Comparison of ENCODE assay signal across 8 cellular contexts in genomic region chr5:180670586-180671359, GRCh38. TPM values are rescaled to one million over a fixed set of nuclear protein-coding genes. Genes with fewer than 3 reads are reported as not detected.
DNase-seq lines count a peak whose midpoint lies in the region; ATAC-seq, FAIRE-seq and TF ChIP-seq lines count a peak whose summit lies in the region.

No MANE protein-coding gene starts in this region.

- peak; percentile 67 for TF ChIP-seq CTCF in Loucy (conservative IDR thresholded peaks at IDR 0.05; ENCODE audit: low read length)
- peak; percentile 78 for TF ChIP-seq CTCF in bronchial epithelial cell (IDR thresholded peaks at IDR 0.05; ENCODE audit: insufficient read depth, low read length, severe bottlenecking)
- TF ChIP-seq CTCF in HepG2 (CRISPR knock-in tag; IDR thresholded peaks at IDR 0.05), result peak; percentile 83

- H3K4me3 ChIP-seq in Loucy (ENCODE audit: low read length, poor library complexity, severe bottlenecking) (no peak overlapping the region), bronchial epithelial cell (ENCODE audit: low read depth, low read length) (no peak overlapping the region), HepG2 (replicated peaks in 1 of 3; ENCODE audit: insufficient read depth in 1 of 3, low read depth in 2 of 3, low read length in 3 of 3) (no peak overlapping the region)

- H3K36me3 ChIP-seq in Loucy (ENCODE audit: insufficient read depth, low read length) (no peaks in the 10 kb centered on the region), bronchial epithelial cell (ENCODE audit: control insufficient read depth, insufficient read depth, low read length) (no peaks in the 10 kb centered on the region), HepG2 (replicated peaks in 1 of 2; ENCODE audit: control insufficient read depth in 1 of 2, insufficient read depth in 2 of 2, low read length in 2 of 2) (no peaks in the 10 kb centered on the region)

- DNase-seq in G401 (ENCODE audit: low spot score) (peak; percentile 68), T-helper 2 cell (peak in 3 of 5 experiments; percentile 18 to 65 (median 19)), bronchial epithelial cell (ENCODE audit: low read depth) (peak; percentile 54), HepG2 (ENCODE audit: low spot score) (peak; percentile 19), GM19240 (ENCODE audit: insufficient read length, low spot score) (no peak)
- DNase-seq in stimulated activated CD8-positive, alpha-beta memory T cell treated with anti-CD3 and anti-CD28 coated beads, Interleukin-7, amount 100 ng/mL, for 24 hours (ENCODE audit: low read depth), result peak; percentile 17

- no peaks in the 10 kb centered on the region for H3F3A ChIP-seq in Loucy (ENCODE audit: low read depth)

- H4K20me1 ChIP-seq in Loucy (ENCODE audit: insufficient read depth, low read length, poor library complexity, severe bottlenecking), result no peaks in the 10 kb centered on the region
- H4K20me1 ChIP-seq in HepG2 (ENCODE audit: insufficient read depth, low read length), result no peaks in the 10 kb centered on the region

- FAIRE-seq in bronchial epithelial cell (lab: Jason Lieb, UNC), result no peak
- peak; percentile 78 for FAIRE-seq in HepG2 (lab: Jason Lieb, UNC)

- TF ChIP-seq EP300 in HepG2 (IDR thresholded peaks at IDR 0.05; ENCODE audit: low read depth in 2 of 2, low read length in 2 of 2) (no peak), HepG2 (CRISPR knock-in tag; IDR thresholded peaks at IDR 0.05; ENCODE audit: borderline replicate concordance) (no peak)

- H3K9me3 ChIP-seq in Loucy (ENCODE audit: insufficient read depth, low read depth, low read length) (no peaks in the 10 kb centered on the region), HepG2 (ENCODE audit: low read length) (no peaks in the 10 kb centered on the region)

- WGBS in HepG2 (ENCODE audit: low lambda C conversion rate), result 26% methylated on average over 17 of the region's 17 CpGs

- TF ChIP-seq RAD21 in HepG2 (CRISPR knock-in tag; IDR thresholded peaks at IDR 0.05), result no peak

- no peak overlapping the region for H3K27ac ChIP-seq in HepG2 (ENCODE audit: extremely low read length, insufficient read depth, low read length)

- in situ Hi-C loops in G401 (cut with HindIII; ENCODE audit: low sequenced_read_pairs) (no loop called here), HepG2 (cut with HindIII; ENCODE audit: extremely low pct_ligation_motif_present, low pct_unique_long_range_greater_than_20kb) (no loop called here)

- POLR2A ChIA-PET in HepG2 (lab: Yijun Ruan, JAX), result no interaction called here

- ATAC-seq in HepG2, result peak; percentile 60
- no peak for ATAC-seq in GM18505 (IDR thresholded peaks at IDR 0.05; ENCODE audit: unreplicated experiment)

- H3K4me1 ChIP-seq in Loucy (ENCODE audit: insufficient read depth, low read length, poor library complexity, severe bottlenecking), result no peaks in the 10 kb centered on the region
- H3K4me1 ChIP-seq in HepG2 (ENCODE audit: insufficient read depth, low read length), result peaks cover 24% of the 10 kb centered on the region

- H2AFZ ChIP-seq in Loucy (ENCODE audit: low read length), result no peak overlapping the region
- no peak overlapping the region for H2AFZ ChIP-seq in HepG2 (ENCODE audit: low read length)

- H3K9ac ChIP-seq in Loucy (ENCODE audit: low read depth, low read length, poor library complexity, severe bottlenecking) (no peak overlapping the region), HepG2 (ENCODE audit: insufficient read depth, low read depth, low read length) (no peak overlapping the region)

- TF ChIP-seq POLR2A in HepG2 (IDR thresholded peaks at IDR 0.05; ENCODE audit: insufficient read depth in 1 of 2, low read depth in 2 of 2, low read length in 2 of 2), result no peak
- no peak for TF ChIP-seq POLR2A in GM18505 (IDR thresholded peaks at IDR 0.05; ENCODE audit: borderline replicate concordance, extremely low read depth, insufficient read depth, insufficient read length)

- no peaks in the 10 kb centered on the region for H3K9me2 ChIP-seq in Loucy (replicated peaks; ENCODE audit: low read depth, low read length)

- CTCF ChIA-PET in HepG2 (lab: Yijun Ruan, JAX; ENCODE audit: low intra/inter-chr PET ratio, low total read pairs), result interaction anchor here (1.8 kb wide), 1 partner anchor 60 kb away, joined by 14 read pairs; no protein-coding TSS in a partner anchor

- intact Hi-C loops in HepG2 (cut with micrococcal nuclease; ENCODE audit: unreplicated experiment), result loop anchor here (1.0 kb wide), 1 partner anchor 59 kb away; no protein-coding TSS in a partner anchor

- BruUV-seq in HepG2 (replicated peaks; lab: Mats Ljungman, UMichigan), result no TSS peak

- H3K27me3 ChIP-seq in Loucy (ENCODE audit: insufficient read depth, low read length, poor library complexity, severe bottlenecking), result no peaks in the 10 kb centered on the region
- peaks cover 8% of the 10 kb centered on the region for H3K27me3 ChIP-seq in bronchial epithelial cell (ENCODE audit: control insufficient read depth, insufficient read depth, low read length)
- peaks cover 0 to 14% of the 10 kb centered on the region in 2 experiments; a peak in 1 of 5 replicates for H3K27me3 ChIP-seq in HepG2 (ENCODE audit: control insufficient read depth in 1 of 2, insufficient read depth in 2 of 2, low read length in 2 of 2)

- no peaks in the 10 kb centered on the region for H3K79me2 ChIP-seq in Loucy (ENCODE audit: insufficient read depth, low read length)
- H3K79me2 ChIP-seq in HepG2 (ENCODE audit: insufficient read depth, low read length), result no peaks in the 10 kb centered on the region

- H3K4me2 ChIP-seq in Loucy (ENCODE audit: low read depth, low read length, poor library complexity, severe bottlenecking) (no peak overlapping the region), HepG2 (ENCODE audit: low read depth, low read length) (no peak overlapping the region)

TF ChIP-seq in HepG2, 621 proteins besides CTCF, POLR2A, EP300 and RAD21 (continues in another document):
- TF ChIP-seq ZNF776 (CRISPR knock-in tag; IDR thresholded peaks at IDR 0.05), result no peak
- TF ChIP-seq PPARG (CRISPR knock-in tag; conservative IDR thresholded peaks at IDR 0.05), result no peak
- TF ChIP-seq MED8 (CRISPR knock-in tag; IDR thresholded peaks at IDR 0.05; ENCODE audit: insufficient replicate concordance), result no peak
- TF ChIP-seq EHMT2 (IDR thresholded peaks at IDR 0.05; ENCODE audit: borderline replicate concordance, low read depth, low read length), result no peak
- TF ChIP-seq ZNF552 (CRISPR knock-in tag; IDR thresholded peaks at IDR 0.05; ENCODE audit: borderline replicate concordance), result no peak
- TF ChIP-seq BHLHE40 (IDR thresholded peaks at IDR 0.05; ENCODE audit: low read length), result no peak
- TF ChIP-seq ZNF850 (CRISPR knock-in tag; conservative IDR thresholded peaks at IDR 0.05), result no peak
- 0 out of 2 replicates have a peak, but pooled peaks have one; percentile 18 for TF ChIP-seq FOXK1 (CRISPR knock-in tag; IDR thresholded peaks at IDR 0.05; ENCODE audit: borderline replicate concordance, low read depth)
- TF ChIP-seq NR2F1 (CRISPR knock-in tag; IDR thresholded peaks at IDR 0.05), result no peak
- no peak for TF ChIP-seq HOXA5 (CRISPR knock-in tag; IDR thresholded peaks at IDR 0.05)
- no peak for TF ChIP-seq ZBTB39 (CRISPR knock-in tag; IDR thresholded peaks at IDR 0.05)
- TF ChIP-seq FOXA1 (IDR thresholded peaks at IDR 0.05), result no peak
- TF ChIP-seq FOXA1 (CRISPR knock-in tag; IDR thresholded peaks at IDR 0.05), result 0 out of 2 replicates have a peak, but pooled peaks have one; percentile 29
- TF ChIP-seq SMC3 (IDR thresholded peaks at IDR 0.05; ENCODE audit: low read length), result peak; percentile 63; the same call in 1 of the 2 replicates
- no peak for TF ChIP-seq ZNF883 (CRISPR knock-in tag; IDR thresholded peaks at IDR 0.05; ENCODE audit: not compliant biosample characterization)

RNA-seq across cellular contexts. Expression of gene FLT4, which starts 21.4 kb away (rescaled TPM):
- 15.7 and 31.3 TPM in 2 replicates for total RNA-seq in G401 (2014; rRNA removed; shearing (Covaris generic))
- total RNA-seq in bronchial epithelial cell, result under 0.01 TPM in 1 of 2 replicates, not detected in the other
- total RNA-seq in HepG2 (2016; rRNA removed; fragmentation: Illumina TruSeq; extraction: Trizol), result not detected in 2 replicates
- total RNA-seq in HepG2 (2016; cell fraction: cytosol; rRNA removed; fragmentation: Illumina TruSeq; extraction: Trizol; ENCODE audit: low read depth), result not detected in 2 replicates
- total RNA-seq in HepG2 (2016; cell fraction: insoluble cytoplasmic fraction; rRNA removed; fragmentation: Illumina TruSeq; extraction: Trizol), result not detected in 2 replicates
- total RNA-seq in HepG2 (2016; cell fraction: membrane; rRNA removed; fragmentation: Illumina TruSeq; extraction: Trizol), result not detected in 2 replicates
- total RNA-seq in HepG2 (2016; cell fraction: nucleus; rRNA removed; fragmentation: Illumina TruSeq; extraction: Trizol), result not detected in 2 replicates
- polyA plus RNA-seq in HepG2 (2011; rRNA removed), result not detected in 2 replicates
- 0.01 and 0.04 TPM in 2 replicates for polyA plus RNA-seq in HepG2 (2011; cell fraction: cytosol; rRNA removed)
- 0.10 and 0.19 TPM in 2 replicates for polyA plus RNA-seq in HepG2 (2011; cell fraction: nucleus; rRNA removed)
- not detected in 2 replicates for polyA plus RNA-seq in HepG2 (2012)
- not detected in 2 replicates for polyA plus RNA-seq in HepG2 (2016; cell fraction: cytosol; fragmentation: Illumina TruSeq; extraction: Trizol; ENCODE audit: low read depth)
- not detected in 2 replicates for polyA plus RNA-seq in HepG2 (2016; cell fraction: insoluble cytoplasmic fraction; fragmentation: Illumina TruSeq; extraction: Trizol; ENCODE audit: low read depth)
- polyA plus RNA-seq in HepG2 (2016; cell fraction: membrane; fragmentation: Illumina TruSeq; extraction: Trizol; ENCODE audit: low read depth), result not detected in 2 replicates
- polyA plus RNA-seq in HepG2 (2016; cell fraction: nucleus; fragmentation: Illumina TruSeq; extraction: Trizol; ENCODE audit: insufficient read depth, low read depth), result not detected in 2 replicates
- polyA minus RNA-seq in HepG2 (2011; rRNA and poly(A)+ RNA removed; ENCODE audit: low replicate concordance), result not detected in 2 replicates
- polyA minus RNA-seq in HepG2 (2011; cell fraction: cytosol; rRNA and poly(A)+ RNA removed), result not detected in 2 replicates
- polyA minus RNA-seq in HepG2 (2011; cell fraction: nucleus; rRNA and poly(A)+ RNA removed), result not detected in 2 replicates

Comparison
In these comparisons a context has a peak if more than half of its experiments do, and no peak if none do; other contexts are left out.
1. RNA of gene FLT4, which starts 21.4 kb away (total RNA-seq): 15.7 to 31.3 TPM in G401; under 0.01 TPM in bronchial epithelial cell and not detected in HepG2; every median in the first group is over 10 times any median in the second.
2. Peak in every context shown above with its lines, with median percentiles within 50 percentile points of each other: CTCF ChIP-seq.